ENCODE assay signal across 24 cellular contexts in genomic region chr7:54814401-54814800, GRCh38.
"Had no signal": no experiment of that assay in that cellular context is flagged by ENCODE, and none has a peak within 500 bp of the region (broad histone marks: within the 10 kb centered on the region; RNA-seq: fewer than 3 reads in every experiment).

No MANE protein-coding gene starts in this region.

- H3K4me1 Mint-ChIP-seq: activated naive CD4-positive, alpha-beta T cell treated with anti-CD3 and anti-CD28 coated beads, Interleukin-2, amount 10 ng/mL, durations not matched to agents 7 days and 5 days; activated naive CD8-positive, alpha-beta T cell treated with anti-CD3 and anti-CD28 coated beads, Interleukin-2, amount 50 U/mL, for 24 hours had no signal

- H3K27me3 Mint-ChIP-seq: activated naive CD4-positive, alpha-beta T cell treated with anti-CD3 and anti-CD28 coated beads, Interleukin-2, amount 10 ng/mL, durations not matched to agents 7 days and 5 days; progenitor cell of endocrine pancreas had no signal

- H3K4me3 ChIP-seq: dorsolateral prefrontal cortex, right atrium auricular region, suprapubic skin, transverse colon had no signal

- H3K9me3 ChIP-seq: right atrium auricular region, suprapubic skin, transverse colon had no signal

- H3K36me3 Mint-ChIP-seq: activated naive CD4-positive, alpha-beta T cell treated with anti-CD3 and anti-CD28 coated beads, Interleukin-2, amount 10 ng/mL, durations not matched to agents 7 days and 5 days had no signal

- ATAC-seq: activated naive CD8-positive, alpha-beta T cell treated with anti-CD3 and anti-CD28 coated beads, Interleukin-2, amount 50 U/mL, for 24 hours; left colon had no signal

- H3K36me3 ChIP-seq: brain microvascular endothelial cell, right atrium auricular region, suprapubic skin, transverse colon had no signal

- DNase-seq: activated CD8-positive, alpha-beta memory T cell treated with anti-CD3 and anti-CD28 coated beads for 24 hours; activated CD8-positive, alpha-beta memory T cell treated with anti-CD3 and anti-CD28 coated beads, Interleukin-2, amount 50 U/mL, for 48 hours; activated effector memory CD4-positive, alpha-beta T cell treated with Interleukin-2 at 50 U/mL for 16 hours; activated naive CD4-positive, alpha-beta T cell treated with anti-CD3 and anti-CD28 coated beads, Interleukin-2, amount 10 ng/mL, durations not matched to agents 7 days and 5 days; activated naive CD8-positive, alpha-beta T cell treated with anti-CD3 and anti-CD28 coated beads, Interleukin-2, amount 50 U/mL, for 24 hours; activated T-cell treated with anti-CD3 and anti-CD28 coated beads, Interleukin-2, amount 50 U/mL, for 48 hours; aorta; brain microvascular endothelial cell; central memory CD4-positive, alpha-beta T cell; dorsolateral prefrontal cortex; left colon; midbrain; occipital lobe; small intestine; stimulated activated CD4-positive, alpha-beta T cell treated with anti-CD3 and anti-CD28 coated beads, Interleukin-15, amount 100 ng/mL, for 24 hours; stimulated activated CD4-positive, alpha-beta T cell treated with anti-CD3 and anti-CD28 coated beads, Interleukin-2, amount 100 ng/mL, for 48 hours; T-helper 1 cell; T-helper 9 cell; transverse colon had no signal

- H3K27ac Mint-ChIP-seq: activated naive CD4-positive, alpha-beta T cell treated with anti-CD3 and anti-CD28 coated beads, Interleukin-2, amount 10 ng/mL, durations not matched to agents 7 days and 5 days; activated naive CD8-positive, alpha-beta T cell treated with anti-CD3 and anti-CD28 coated beads, Interleukin-2, amount 50 U/mL, for 24 hours; progenitor cell of endocrine pancreas; stimulated activated naive CD8-positive, alpha-beta T cell treated with anti-CD3 and anti-CD28 coated beads, Interleukin-15, Interleukin-2, amounts not matched to agents 100 ng/mL and 50 ng/mL, for 24 hours had no signal

- H3K27me3 ChIP-seq: brain microvascular endothelial cell, dorsolateral prefrontal cortex, right atrium auricular region, suprapubic skin, transverse colon had no signal

- H3K9me3 Mint-ChIP-seq: activated naive CD4-positive, alpha-beta T cell treated with anti-CD3 and anti-CD28 coated beads, Interleukin-2, amount 10 ng/mL, durations not matched to agents 7 days and 5 days; activated naive CD8-positive, alpha-beta T cell treated with anti-CD3 and anti-CD28 coated beads, Interleukin-2, amount 50 U/mL, for 24 hours; stimulated activated naive CD8-positive, alpha-beta T cell treated with anti-CD3 and anti-CD28 coated beads, Interleukin-15, Interleukin-2, amounts not matched to agents 100 ng/mL and 50 ng/mL, for 24 hours had no signal

- H3K4me3 Mint-ChIP-seq: activated naive CD4-positive, alpha-beta T cell treated with anti-CD3 and anti-CD28 coated beads, Interleukin-2, amount 10 ng/mL, durations not matched to agents 7 days and 5 days; activated naive CD8-positive, alpha-beta T cell treated with anti-CD3 and anti-CD28 coated beads, Interleukin-2, amount 50 U/mL, for 24 hours; stimulated activated naive CD8-positive, alpha-beta T cell treated with anti-CD3 and anti-CD28 coated beads, Interleukin-15, Interleukin-2, amounts not matched to agents 100 ng/mL and 50 ng/mL, for 24 hours had no signal

- H3K27ac ChIP-seq: brain microvascular endothelial cell, epithelial cell of prostate, right atrium auricular region, transverse colon had no signal
